ENCODE assay signal across 14 cellular contexts in genomic region chr5:43560128-43560527, GRCh38. TPM values are rescaled to one million over a fixed set of nuclear protein-coding genes. Genes with fewer than 3 reads are reported as not detected.
DNase-seq lines count a peak whose midpoint lies in the region; ATAC-seq and TF ChIP-seq lines count a peak whose summit lies in the region.
"Had no signal": no experiment of that assay in that cellular context is flagged by ENCODE, and none has a peak within 500 bp of the region (broad histone marks: within the 10 kb centered on the region; RNA-seq: fewer than 3 reads in every experiment).

No MANE protein-coding gene starts in this region.

- H3K36me3 ChIP-seq in Peyer's patch, result no peaks in the 10 kb centered on the region
- no peaks in the 10 kb centered on the region for H3K36me3 ChIP-seq in body of pancreas (replicated peaks in 1 of 2; ENCODE audit: insufficient read depth in 1 of 2, low read depth in 2 of 2)

- 27 to 29% methylated on average over 2 of the region's 2 CpGs for WGBS in body of pancreas, 2 donors

- intact Hi-C loops in body of pancreas (cut with DNase I), result no loop called here

- H3K27me3 ChIP-seq in Peyer's patch (no peaks in the 10 kb centered on the region), body of pancreas (no peaks in the 10 kb centered on the region)
- H3K27me3 ChIP-seq: testis had no signal

- no peaks in the 10 kb centered on the region for H3K9me3 ChIP-seq in Peyer's patch
- H3K9me3 ChIP-seq in body of pancreas, result no peaks in the 10 kb centered on the region
- H3K9me3 ChIP-seq: A549, testis had no signal

- no peak overlapping the region for H3K27ac ChIP-seq in Peyer's patch
- H3K27ac ChIP-seq in body of pancreas, result no peak overlapping the region
- H3K27ac ChIP-seq: A549, coronary artery, testis, WERI-Rb-1 had no signal

- TF ChIP-seq POLR2A in Peyer's patch (IDR thresholded peaks at IDR 0.05), result no peak
- no peak for TF ChIP-seq POLR2A in body of pancreas (IDR thresholded peaks at IDR 0.05)

- H3K4me3 ChIP-seq in choroid plexus epithelial cell (ENCODE audit: low read depth, low read length), result no peak overlapping the region
- no peak overlapping the region for H3K4me3 ChIP-seq in skeletal muscle cell (ENCODE audit: low read depth, low read length)
- no peak overlapping the region for H3K4me3 ChIP-seq in Peyer's patch
- H3K4me3 ChIP-seq in body of pancreas, result no peak overlapping the region
- H3K4me3 ChIP-seq: A549, coronary artery, testis had no signal

- DNase-seq in NCI-H748 (lab: John Stamatoyannopoulos, UW; ENCODE audit: unreplicated experiment) (peak; percentile 33), NCI-H748 treated with DMSO at 0.1 percent for 48 hours (lab: John Stamatoyannopoulos, UW) (no peak), NCI-H226 (peak; percentile 32), choroid plexus epithelial cell (ENCODE audit: low read depth) (peak; percentile 81), skeletal muscle cell (ENCODE audit: low read depth) (peak; percentile 55), Peyer's patch (no peak), RKO (ENCODE audit: low spot score) (no peak), body of pancreas (no peak)
- DNase-seq: mesendoderm, NCI-H1436 treated with DMSO at 0.1 percent for 48 hours, testis, WERI-Rb-1 had no signal

- H3K4me1 ChIP-seq in Peyer's patch (peaks cover 0 to 8% (median 0%) of the 10 kb centered on the region in 4 donors), body of pancreas (peaks cover 15% of the 10 kb centered on the region)

- no peak for TF ChIP-seq CTCF in choroid plexus epithelial cell (conservative IDR thresholded peaks at IDR 0.05; ENCODE audit: low read depth, low read length)
- TF ChIP-seq CTCF in Peyer's patch (IDR thresholded peaks at IDR 0.05), result no peak
- no peak for TF ChIP-seq CTCF in body of pancreas (IDR thresholded peaks at IDR 0.05)

- ATAC-seq in body of pancreas, result no peak
- ATAC-seq: A549 had no signal

RNA-seq across cellular contexts. Expression of gene PAIP1, which starts 3.3 kb away (rescaled TPM):
- total RNA-seq in Peyer's patch (10 to 100 TPM; 45.9 to 61.1 (median 48.9) TPM), body of pancreas (10 to 100 TPM; 33.6 to 45.1 TPM)

RNA-seq across cellular contexts. Expression of gene NNT, which starts 42.9 kb away (rescaled TPM):
- total RNA-seq in Peyer's patch, result 10 to 100 TPM; 30.5 to 59.7 (median 44.5) TPM
- total RNA-seq in body of pancreas, result 10 to 100 TPM; 25.1 to 30.1 TPM

RNA-seq across cellular contexts. Expression of gene C5orf34, which starts 45.2 kb away (rescaled TPM):
- 1 to 10 TPM in 2 of 4 donors, under 1 TPM in 2; 0.47 to 7.4 (median 1.3) TPM for total RNA-seq in Peyer's patch
- total RNA-seq in body of pancreas, result 1 to 10 TPM in 1 of 2 donors, not detected in 1; 1.3 TPM

Comparison
In these comparisons a context has a peak if more than half of its experiments do, and no peak if none do; other contexts are left out.
1. DNase-seq: peak in NCI-H748 (single experiment), NCI-H226 (single experiment), choroid plexus epithelial cell (single experiment) and skeletal muscle cell (single experiment); none in NCI-H748 treated with DMSO at 0.1 percent for 48 hours (single experiment), Peyer's patch (0 of 3), RKO (single experiment) and body of pancreas (0 of 4).